Comparison of ENCODE assay signal across 3 cellular contexts in the genomic region with DNA sequence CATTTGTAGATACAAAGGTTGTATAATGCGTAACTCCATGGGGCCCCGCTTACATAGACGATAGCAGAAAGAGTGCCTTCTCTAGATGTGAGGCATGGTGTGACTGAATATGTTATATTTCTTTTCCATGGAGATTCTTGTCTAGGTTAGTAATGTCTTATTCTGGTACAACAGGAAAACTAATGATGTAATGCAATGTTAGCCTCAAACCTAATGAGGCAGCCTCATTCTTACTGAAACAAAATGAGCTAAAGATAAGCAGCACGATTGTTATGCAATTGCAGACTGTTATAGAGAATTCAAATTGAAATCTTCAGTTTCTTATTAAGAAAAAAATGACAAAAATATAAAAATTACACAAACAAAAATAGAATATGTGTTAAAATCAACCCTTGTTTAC.
TF ChIP-seq lines count a peak whose summit lies in the region.

No MANE protein-coding gene starts in this region.

TF ChIP-seq in HepG2, 621 proteins besides CTCF, POLR2A, EP300 and RAD21 (continued from another document):
- peak; percentile 30; the same call in 1 of the 2 replicates for TF ChIP-seq ATF7 (IDR thresholded peaks at IDR 0.05)
- TF ChIP-seq ATF7 (CRISPR knock-in tag; IDR thresholded peaks at IDR 0.05): no peak

TF ChIP-seq in endothelial cell of umbilical vein, 7 proteins besides CTCF, POLR2A, EP300 and RAD21 (continued from another document):
- TF ChIP-seq EZH2 (IDR thresholded peaks at IDR 0.05; ENCODE audit: borderline replicate concordance, low read depth, low read length, severe bottlenecking) (no peak), FOS (IDR thresholded peaks at IDR 0.05; ENCODE audit: borderline replicate concordance, insufficient read depth, low read length) (no peak), MYC (IDR thresholded peaks at IDR 0.05; ENCODE audit: low read depth, low read length) (no peak), POLR2AphosphoS5 (IDR thresholded peaks at IDR 0.05; ENCODE audit: insufficient read depth, low read depth, low read length) (no peak), JUN (IDR thresholded peaks at IDR 0.05; ENCODE audit: borderline replicate concordance, insufficient read depth, insufficient read length, low read depth) (no peak), MAX (IDR thresholded peaks at IDR 0.05; ENCODE audit: insufficient read depth, insufficient read length) (no peak)

TF ChIP-seq in WTC11, 78 proteins besides CTCF, POLR2A, EP300 and RAD21:
- no peak for TF ChIP-seq AR (CRISPR knock-in tag; IDR thresholded peaks at IDR 0.05)
